9 cellular contexts compared by ENCODE assay signal in genomic region chrX:63506320-63506719, GRCh38.
DNase-seq lines count a peak whose midpoint lies in the region; ATAC-seq, FAIRE-seq and TF ChIP-seq lines count a peak whose summit lies in the region.
"Had no signal": no experiment of that assay in that cellular context is flagged by ENCODE, and none has a peak within 500 bp of the region (broad histone marks: within the 10 kb centered on the region; RNA-seq: fewer than 3 reads in every experiment).

No MANE protein-coding gene starts in this region.

- 0 out of 2 replicates have a peak, but pooled peaks have one; percentile 32 for TF ChIP-seq CTCF in AG04450 (IDR thresholded peaks at IDR 0.05; ENCODE audit: low read depth, low read length)
- TF ChIP-seq CTCF in PC-3 (conservative IDR thresholded peaks at IDR 0.05; ENCODE audit: low read depth, low read length), result peak; percentile 77
- TF ChIP-seq CTCF in foreskin fibroblast (IDR thresholded peaks at IDR 0.05; ENCODE audit: low read depth, low read length), result peak; percentile 17

- H3K27ac ChIP-seq in AG04450 (ENCODE audit: low read depth, low read length) (no peak overlapping the region), PC-3 (ENCODE audit: low read length) (no peak overlapping the region)

- POLR2A ChIA-PET in AG04450 (lab: Yijun Ruan, JAX) (no interaction called here), PC-3 (lab: Charles Lee; ENCODE audit: unreplicated experiment) (no interaction called here)

- H3K9me3 ChIP-seq in AG04450 (ENCODE audit: control insufficient read depth, insufficient read depth, low read length), result no peaks in the 10 kb centered on the region
- no peaks in the 10 kb centered on the region for H3K9me3 ChIP-seq in PC-3 (ENCODE audit: low read length)

- no TSS peak for BruUV-seq in PC-3 (replicated peaks; lab: Mats Ljungman, UMichigan)

- no peaks in the 10 kb centered on the region for H3K36me3 ChIP-seq in PC-3 (ENCODE audit: low read depth, low read length)

- H3K4me3 ChIP-seq in AG04450 (ENCODE audit: low read depth, low read length), result no peak overlapping the region
- H3K4me3 ChIP-seq in PC-3 (ENCODE audit: low read length), result no peak overlapping the region
- no peak overlapping the region for H3K4me3 ChIP-seq in foreskin fibroblast (ENCODE audit: low read depth in 1 of 2, low read length in 2 of 2)

- no peaks in the 10 kb centered on the region for H3K9me2 ChIP-seq in PC-3 (replicated peaks; ENCODE audit: low read length)

- H2AFZ ChIP-seq in PC-3 (ENCODE audit: low read length), result no peak overlapping the region

- no peaks in the 10 kb centered on the region for H3F3A ChIP-seq in PC-3 (ENCODE audit: low read length, unreplicated experiment)

- CTCF ChIA-PET in AG04450 (lab: Charles Lee) (interaction anchor here (0.7 to 2.6 kb wide), 5 partner anchors 9 to 256 kb away, joined by 3 to 17 read pairs (median 5); no protein-coding TSS in a partner anchor), PC-3 (lab: Charles Lee) (no interaction called here)

- no peak overlapping the region for H3K4me2 ChIP-seq in PC-3 (ENCODE audit: low read length)

- no peaks in the 10 kb centered on the region for H3K79me2 ChIP-seq in PC-3 (ENCODE audit: low read length)

- H3K4me1 ChIP-seq in PC-3 (ENCODE audit: insufficient read depth, low read length), result peaks cover 6% of the 10 kb centered on the region; the same call in 1 of the 2 replicates

- H4K20me1 ChIP-seq in PC-3 (ENCODE audit: low read length), result no peaks in the 10 kb centered on the region

- ATAC-seq in GM18511 (IDR thresholded peaks at IDR 0.05; ENCODE audit: unreplicated experiment) (peak; percentile 65), PC-3 (peak; percentile 65), HG03442 (IDR thresholded peaks at IDR 0.05; ENCODE audit: unreplicated experiment) (no peak), HG03095 (IDR thresholded peaks at IDR 0.05; ENCODE audit: unreplicated experiment) (no peak)

- intact Hi-C loops in PC-3 (cut with micrococcal nuclease), result loop anchor here (5.0 to 10.0 kb wide), 3 partner anchors 84 to 178 kb away; partner anchors contain the start of gene SPIN4

- no peak overlapping the region for H3K9ac ChIP-seq in PC-3 (ENCODE audit: low read length)

- FAIRE-seq in RCC 7860 (lab: Jason Lieb, UNC), result no peak

- H3K27me3 ChIP-seq in AG04450 (ENCODE audit: control insufficient read depth, insufficient read depth, low read length), result no peaks in the 10 kb centered on the region
- H3K27me3 ChIP-seq in PC-3 (ENCODE audit: low read length), result no peaks in the 10 kb centered on the region

- DNase-seq in AG04450 (ENCODE audit: low read depth, low spot score) (no peak), PC-3 (peak; percentile 63), foreskin fibroblast (peak; percentile 16 to 54), cerebellar nuclear complex (lab: John Stamatoyannopoulos, UW) (no peak), RCC 7860 (ENCODE audit: low spot score) (no peak)
- DNase-seq: activated naive CD4-positive, alpha-beta T cell treated with anti-CD3 and anti-CD28 coated beads for 36 hours had no signal

Comparison
In these comparisons a context has a peak if more than half of its experiments do, and no peak if none do; other contexts are left out.
1. DNase-seq: peak in PC-3 (single experiment) and foreskin fibroblast (2 of 2); none in AG04450 (single experiment), cerebellar nuclear complex (0 of 2) and RCC 7860 (single experiment).
2. CTCF ChIP-seq: peak in every context shown above with its lines; median percentile 77 in PC-3; 32 in AG04450; 17 in foreskin fibroblast.
3. ATAC-seq: peak in GM18511 (single experiment) and PC-3 (single experiment); none in HG03442 (single experiment) and HG03095 (single experiment).